In the genomic region with DNA sequence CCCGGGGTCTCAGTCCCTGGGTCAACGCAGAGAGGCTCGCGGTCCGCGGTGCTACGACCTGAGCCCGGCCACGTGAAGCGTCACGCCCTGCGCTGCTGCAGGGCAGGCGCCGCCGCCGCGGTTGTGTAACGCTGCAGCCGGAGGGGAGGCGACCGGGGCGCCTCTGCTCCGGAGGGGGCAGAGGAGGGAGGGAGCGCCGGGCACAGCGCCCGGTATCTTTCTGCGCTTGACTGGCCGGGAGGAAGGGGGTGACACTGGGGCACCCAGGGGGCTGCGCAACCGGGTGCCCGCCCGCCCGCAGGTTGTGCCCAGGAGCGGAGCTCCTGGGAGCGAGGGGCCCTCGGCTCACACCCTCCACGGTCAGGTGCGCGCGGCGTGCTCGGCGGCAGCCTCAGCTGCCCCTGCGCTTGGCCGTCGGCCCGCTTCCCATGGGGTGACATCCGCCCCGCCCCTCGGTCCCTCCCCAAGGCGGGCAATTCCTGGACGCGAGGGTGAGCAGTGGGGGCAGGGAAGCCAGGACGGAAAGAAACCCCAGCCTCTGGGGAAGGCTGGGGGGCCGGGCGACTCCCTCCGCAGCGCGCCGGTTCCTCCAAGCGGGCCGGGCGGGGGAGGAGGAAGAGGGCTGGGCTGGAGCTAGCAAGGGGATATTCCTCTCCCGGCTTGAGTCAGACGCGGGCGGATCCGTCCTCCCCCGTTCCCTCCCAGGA, we compare ENCODE assay signal across 1 cellular context.
TF ChIP-seq lines count a peak whose summit lies in the region.

No MANE protein-coding gene starts in this region.

TF ChIP-seq in K562, 482 proteins besides CTCF, POLR2A, EP300 and RAD21 (continued from another document and continues in another):
- TF ChIP-seq ATF7 (IDR thresholded peaks at IDR 0.05), result peak; percentile 89
- TF ChIP-seq, protein P1, sequence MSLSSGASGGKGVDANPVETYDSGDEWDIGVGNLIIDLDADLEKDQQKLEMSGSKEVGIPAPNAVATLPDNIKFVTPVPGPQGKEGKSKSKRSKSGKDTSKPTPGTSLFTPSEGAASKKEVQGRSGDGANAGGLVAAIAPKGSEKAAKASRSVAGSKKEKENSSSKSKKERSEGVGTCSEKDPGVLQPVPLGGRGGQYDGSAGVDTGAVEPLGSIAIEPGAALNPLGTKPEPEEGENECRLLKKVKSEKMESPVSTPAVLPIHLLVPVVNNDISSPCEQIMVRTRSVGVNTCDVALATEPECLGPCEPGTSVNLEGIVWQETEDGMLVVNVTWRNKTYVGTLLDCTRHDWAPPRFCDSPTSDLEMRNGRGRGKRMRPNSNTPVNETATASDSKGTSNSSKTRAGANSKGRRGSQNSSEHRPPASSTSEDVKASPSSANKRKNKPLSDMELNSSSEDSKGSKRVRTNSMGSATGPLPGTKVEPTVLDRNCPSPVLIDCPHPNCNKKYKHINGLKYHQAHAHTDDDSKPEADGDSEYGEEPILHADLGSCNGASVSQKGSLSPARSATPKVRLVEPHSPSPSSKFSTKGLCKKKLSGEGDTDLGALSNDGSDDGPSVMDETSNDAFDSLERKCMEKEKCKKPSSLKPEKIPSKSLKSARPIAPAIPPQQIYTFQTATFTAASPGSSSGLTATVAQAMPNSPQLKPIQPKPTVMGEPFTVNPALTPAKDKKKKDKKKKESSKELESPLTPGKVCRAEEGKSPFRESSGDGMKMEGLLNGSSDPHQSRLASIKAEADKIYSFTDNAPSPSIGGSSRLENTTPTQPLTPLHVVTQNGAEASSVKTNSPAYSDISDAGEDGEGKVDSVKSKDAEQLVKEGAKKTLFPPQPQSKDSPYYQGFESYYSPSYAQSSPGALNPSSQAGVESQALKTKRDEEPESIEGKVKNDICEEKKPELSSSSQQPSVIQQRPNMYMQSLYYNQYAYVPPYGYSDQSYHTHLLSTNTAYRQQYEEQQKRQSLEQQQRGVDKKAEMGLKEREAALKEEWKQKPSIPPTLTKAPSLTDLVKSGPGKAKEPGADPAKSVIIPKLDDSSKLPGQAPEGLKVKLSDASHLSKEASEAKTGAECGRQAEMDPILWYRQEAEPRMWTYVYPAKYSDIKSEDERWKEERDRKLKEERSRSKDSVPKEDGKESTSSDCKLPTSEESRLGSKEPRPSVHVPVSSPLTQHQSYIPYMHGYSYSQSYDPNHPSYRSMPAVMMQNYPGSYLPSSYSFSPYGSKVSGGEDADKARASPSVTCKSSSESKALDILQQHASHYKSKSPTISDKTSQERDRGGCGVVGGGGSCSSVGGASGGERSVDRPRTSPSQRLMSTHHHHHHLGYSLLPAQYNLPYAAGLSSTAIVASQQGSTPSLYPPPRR (CRISPR knock-in tag; IDR thresholded peaks at IDR 0.05; ENCODE audit: borderline replicate concordance), result peak; percentile 95; the same call in 1 of the 2 replicates
- peak; percentile 93 for TF ChIP-seq CXXC5 (CRISPR knock-in tag; IDR thresholded peaks at IDR 0.05)
- TF ChIP-seq CBX3 (IDR thresholded peaks at IDR 0.05; ENCODE audit: borderline replicate concordance in 1 of 2, low read length in 2 of 2), result peak in 1 of 2 experiments; percentile 92; a peak in 1 of 3 replicates
- no peak for TF ChIP-seq NFXL1 (CRISPR knock-in tag; IDR thresholded peaks at IDR 0.05)
- peak; percentile 36; the same call in 1 of the 2 replicates for TF ChIP-seq ZNF511 (CRISPR knock-in tag; IDR thresholded peaks at IDR 0.05)
- TF ChIP-seq ZBTB33 (CRISPR knock-in tag; IDR thresholded peaks at IDR 0.05), result no peak
- TF ChIP-seq, protein P2, sequence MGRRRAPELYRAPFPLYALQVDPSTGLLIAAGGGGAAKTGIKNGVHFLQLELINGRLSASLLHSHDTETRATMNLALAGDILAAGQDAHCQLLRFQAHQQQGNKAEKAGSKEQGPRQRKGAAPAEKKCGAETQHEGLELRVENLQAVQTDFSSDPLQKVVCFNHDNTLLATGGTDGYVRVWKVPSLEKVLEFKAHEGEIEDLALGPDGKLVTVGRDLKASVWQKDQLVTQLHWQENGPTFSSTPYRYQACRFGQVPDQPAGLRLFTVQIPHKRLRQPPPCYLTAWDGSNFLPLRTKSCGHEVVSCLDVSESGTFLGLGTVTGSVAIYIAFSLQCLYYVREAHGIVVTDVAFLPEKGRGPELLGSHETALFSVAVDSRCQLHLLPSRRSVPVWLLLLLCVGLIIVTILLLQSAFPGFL (CRISPR knock-in tag; IDR thresholded peaks at IDR 0.05), result no peak
- no peak for TF ChIP-seq BRCA1 (IDR thresholded peaks at IDR 0.05)
- no peak for TF ChIP-seq BRCA1 (CRISPR knock-in tag; IDR thresholded peaks at IDR 0.05)
- TF ChIP-seq POLR2H (tag; IDR thresholded peaks at IDR 0.05; ENCODE audit: low read depth), result no peak
- TF ChIP-seq, protein P3, sequence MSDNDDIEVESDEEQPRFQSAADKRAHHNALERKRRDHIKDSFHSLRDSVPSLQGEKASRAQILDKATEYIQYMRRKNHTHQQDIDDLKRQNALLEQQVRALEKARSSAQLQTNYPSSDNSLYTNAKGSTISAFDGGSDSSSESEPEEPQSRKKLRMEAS (CRISPR knock-in tag; IDR thresholded peaks at IDR 0.05), result peak; percentile 93
- peak; percentile 60; the same call in 1 of the 2 replicates for TF ChIP-seq E2F4 (CRISPR knock-in tag; IDR thresholded peaks at IDR 0.05; ENCODE audit: low read depth)
- TF ChIP-seq LEF1 (IDR thresholded peaks at IDR 0.05), result no peak; the same call in none of the 2 replicates
- TF ChIP-seq GABPB1 (CRISPR knock-in tag; IDR thresholded peaks at IDR 0.05), result peak; percentile 66; the same call in 1 of the 2 replicates
- TF ChIP-seq ZC3H4 (CRISPR knock-in tag; IDR thresholded peaks at IDR 0.05; ENCODE audit: borderline replicate concordance), result no peak
- TF ChIP-seq, protein P4, sequence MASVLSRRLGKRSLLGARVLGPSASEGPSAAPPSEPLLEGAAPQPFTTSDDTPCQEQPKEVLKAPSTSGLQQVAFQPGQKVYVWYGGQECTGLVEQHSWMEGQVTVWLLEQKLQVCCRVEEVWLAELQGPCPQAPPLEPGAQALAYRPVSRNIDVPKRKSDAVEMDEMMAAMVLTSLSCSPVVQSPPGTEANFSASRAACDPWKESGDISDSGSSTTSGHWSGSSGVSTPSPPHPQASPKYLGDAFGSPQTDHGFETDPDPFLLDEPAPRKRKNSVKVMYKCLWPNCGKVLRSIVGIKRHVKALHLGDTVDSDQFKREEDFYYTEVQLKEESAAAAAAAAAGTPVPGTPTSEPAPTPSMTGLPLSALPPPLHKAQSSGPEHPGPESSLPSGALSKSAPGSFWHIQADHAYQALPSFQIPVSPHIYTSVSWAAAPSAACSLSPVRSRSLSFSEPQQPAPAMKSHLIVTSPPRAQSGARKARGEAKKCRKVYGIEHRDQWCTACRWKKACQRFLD (CRISPR knock-in tag; IDR thresholded peaks at IDR 0.05), result no peak
- no peak for TF ChIP-seq TFAM (CRISPR knock-in tag; conservative IDR thresholded peaks at IDR 0.05)
- peak in 1 of 2 experiments; percentile 76 for TF ChIP-seq AFF1 (IDR thresholded peaks at IDR 0.05; ENCODE audit: low read depth in 1 of 2, partially characterized antibody in 2 of 2)
- TF ChIP-seq ETV1 (tag; conservative IDR thresholded peaks at IDR 0.05; ENCODE audit: low read depth), result peak; percentile 87
- TF ChIP-seq SP1 (CRISPR knock-in tag; IDR thresholded peaks at IDR 0.05), result peak; percentile 92
- no peak for TF ChIP-seq ZFX (CRISPR knock-in tag; IDR thresholded peaks at IDR 0.05)
- TF ChIP-seq ZNF384 (IDR thresholded peaks at IDR 0.05; ENCODE audit: low read depth, low read length), result no peak; the same call in 1 of the 2 replicates
- no peak for TF ChIP-seq ATF2 (CRISPR knock-in tag; IDR thresholded peaks at IDR 0.05)
- TF ChIP-seq STAT5A (IDR thresholded peaks at IDR 0.05; ENCODE audit: borderline replicate concordance, low read length), result peak; percentile 13; the same call in 1 of the 2 replicates
- no peak for TF ChIP-seq RFX1 (IDR thresholded peaks at IDR 0.05)
- no peak for TF ChIP-seq ZNF165 (CRISPR knock-in tag; IDR thresholded peaks at IDR 0.05; ENCODE audit: borderline replicate concordance)
- TF ChIP-seq GABPA (tag; conservative IDR thresholded peaks at IDR 0.05; ENCODE audit: low read depth), result no peak
- no peak for TF ChIP-seq NR2C1 (IDR thresholded peaks at IDR 0.05)
- no peak; the same call in 1 of the 2 replicates for TF ChIP-seq NR2C1 (tag; IDR thresholded peaks at IDR 0.05)
- TF ChIP-seq MEF2D (tag; conservative IDR thresholded peaks at IDR 0.05; ENCODE audit: low read depth), result 0 out of 2 replicates have a peak, but pooled peaks have one; percentile 32
- TF ChIP-seq ZNF644 (tag; IDR thresholded peaks at IDR 0.05; ENCODE audit: low read depth), result no peak
- peak; percentile 61 for TF ChIP-seq PML (IDR thresholded peaks at IDR 0.05; ENCODE audit: low read length)
- 0 out of 2 replicates have a peak, but pooled peaks have one; percentile 56 for TF ChIP-seq ZNF830 (CRISPR knock-in tag; IDR thresholded peaks at IDR 0.05)
- peak; percentile 86 to 88 for TF ChIP-seq NRF1 (conservative IDR thresholded peaks at IDR 0.05 in 1 of 2, IDR thresholded peaks at IDR 0.05 in 1 of 2)
- TF ChIP-seq SMAD1 (IDR thresholded peaks at IDR 0.05; ENCODE audit: low read depth, low read length, partially characterized antibody), result peak; percentile 95
- no peak for TF ChIP-seq SETDB1 (IDR thresholded peaks at IDR 0.05; ENCODE audit: low read length)
- no peak for TF ChIP-seq TOE1 (IDR thresholded peaks at IDR 0.05; ENCODE audit: borderline replicate concordance)
- no peak for TF ChIP-seq TOE1 (CRISPR knock-in tag; IDR thresholded peaks at IDR 0.05; ENCODE audit: borderline replicate concordance, low read depth)
